In genomic region chr13:45372189-45373115, GRCh38 we compare ENCODE assay signal across 14 cellular contexts. TPM values are rescaled to one million over a fixed set of nuclear protein-coding genes. Genes with fewer than 3 reads are reported as not detected.
DNase-seq lines count a peak whose midpoint lies in the region; ATAC-seq and TF ChIP-seq lines count a peak whose summit lies in the region.
"Had no signal": no experiment of that assay in that cellular context is flagged by ENCODE, and none has a peak within 500 bp of the region (broad histone marks: within the 10 kb centered on the region; RNA-seq: fewer than 3 reads in every experiment).

No MANE protein-coding gene starts in this region.

- TF ChIP-seq CTCF in neural crest cell (conservative IDR thresholded peaks at IDR 0.05), result no peak

- no peaks in the 10 kb centered on the region for H3K9me3 Mint-ChIP-seq in neural crest cell
- H3K9me3 Mint-ChIP-seq: HFFc6 had no signal

- peak overlapping the region; percentile 85 for H3K27ac Mint-ChIP-seq in neural crest cell (ENCODE audit: unreplicated experiment)
- H3K27ac Mint-ChIP-seq: HFFc6 had no signal

- DNase-seq in D341Med (ENCODE audit: low spot score) (peak; percentile 40), NCI-H2171 (lab: John Stamatoyannopoulos, UW) (peak; percentile 85), dermis blood vessel endothelial cell (peak; percentile 37), neural crest cell (ENCODE audit: low read depth, low spot score) (no peak), cerebellar cortex (ENCODE audit: low spot score) (no peak), mesenteric fat pad (ENCODE audit: low spot score) (no peak)
- DNase-seq: AML-193, DND-41, HFFc6, MM.1S, NCI-H2227 treated with DMSO at 0.1 percent for 48 hours, posterior cingulate gyrus had no signal

- peaks cover 42% of the 10 kb centered on the region for H3K4me1 Mint-ChIP-seq in neural crest cell

- peak overlapping the region; percentile 23 for H3K4me3 Mint-ChIP-seq in neural crest cell
- H3K4me3 Mint-ChIP-seq: HFFc6 had no signal

- no peaks in the 10 kb centered on the region for H3K27me3 Mint-ChIP-seq in neural crest cell (ENCODE audit: low read depth)

- no peak for ATAC-seq in HG03521 (IDR thresholded peaks at IDR 0.05; ENCODE audit: unreplicated experiment)
- ATAC-seq in GM19463 (IDR thresholded peaks at IDR 0.05; ENCODE audit: unreplicated experiment), result no peak

- peaks cover 14% of the 10 kb centered on the region for H3K36me3 Mint-ChIP-seq in neural crest cell (ENCODE audit: low read depth)

RNA-seq across cellular contexts. Expression of gene TPT1, which starts 31.5 kb away (rescaled TPM):
- total RNA-seq in dermis blood vessel endothelial cell (2,642 and 4,062 TPM in 2 replicates), neural crest cell (2,364 and 2,627 TPM in 2 replicates), mesenteric fat pad (3,722 TPM)

RNA-seq across cellular contexts. Expression of gene SLC25A30, which starts 45.7 kb away (rescaled TPM):
- 33.2 and 53.7 TPM in 2 replicates for total RNA-seq in dermis blood vessel endothelial cell
- total RNA-seq in neural crest cell, result 14.0 and 15.4 TPM in 2 replicates
- total RNA-seq in mesenteric fat pad, result 30.5 TPM

Comparison
In these comparisons a context has a peak if more than half of its experiments do, and no peak if none do; other contexts are left out.
1. DNase-seq: peak in D341Med (single experiment), NCI-H2171 (single experiment) and dermis blood vessel endothelial cell (single experiment); none in neural crest cell (single experiment), cerebellar cortex (single experiment) and mesenteric fat pad (single experiment).